In genomic region chr5:64666058-64666457, GRCh38 we compare ENCODE assay signal across 15 cellular contexts. TPM values are rescaled to one million over a fixed set of nuclear protein-coding genes. Genes with fewer than 3 reads are reported as not detected.
DNase-seq lines count a peak whose midpoint lies in the region; ATAC-seq, FAIRE-seq and TF ChIP-seq lines count a peak whose summit lies in the region.
"Had no signal": no experiment of that assay in that cellular context is flagged by ENCODE, and none has a peak within 500 bp of the region (broad histone marks: within the 10 kb centered on the region; RNA-seq: fewer than 3 reads in every experiment).

No MANE protein-coding gene starts in this region.

- no peak overlapping the region for H3K4ac ChIP-seq in trophoblast cell (ENCODE audit: low read depth, low read length)

- H3F3A ChIP-seq in GM23338 (replicated peaks; ENCODE audit: low read depth), result no peaks in the 10 kb centered on the region

- no peaks in the 10 kb centered on the region for H3K79me1 ChIP-seq in trophoblast cell (ENCODE audit: low read length)

- no peak overlapping the region for H3K27ac ChIP-seq in GM23338 (ENCODE audit: low read depth)
- no peak overlapping the region for H3K27ac ChIP-seq in trophoblast cell (ENCODE audit: low read depth, low read length)
- H3K27ac ChIP-seq in CD8-positive, alpha-beta memory T cell (ENCODE audit: low read depth, low read length), result no peak overlapping the region
- H3K27ac ChIP-seq: BLaER1 treated with 17β-estradiol and CSF1 and Interleukin-3, amounts not matched to agents 10 nM and 100 nM; upper lobe of right lung had no signal

- H3K27me3 ChIP-seq in GM23338 (ENCODE audit: insufficient read depth) (no peaks in the 10 kb centered on the region), trophoblast cell (ENCODE audit: insufficient read depth, low read length) (no peaks in the 10 kb centered on the region)
- no peaks in the 10 kb centered on the region for H3K27me3 ChIP-seq in CD8-positive, alpha-beta memory T cell (ENCODE audit: insufficient read depth, low read length, poor library complexity, severe bottlenecking)
- H3K27me3 ChIP-seq: BLaER1 treated with 17β-estradiol and CSF1 and Interleukin-3, amounts not matched to agents 10 nM and 100 nM; upper lobe of right lung had no signal

- no peak overlapping the region for H4K12ac ChIP-seq in trophoblast cell (ENCODE audit: low read depth, low read length)

- no peak overlapping the region for H4K91ac ChIP-seq in trophoblast cell (ENCODE audit: low read depth, low read length)

- no peak overlapping the region for H2BK120ac ChIP-seq in trophoblast cell (ENCODE audit: insufficient read depth, low read length, poor library complexity)

- H3K4me3 ChIP-seq in GM23338, result no peak overlapping the region
- H3K4me3 ChIP-seq in epithelial cell of esophagus (ENCODE audit: low read length), result no peak overlapping the region
- H3K4me3 ChIP-seq in trophoblast cell (ENCODE audit: low read depth, low read length), result no peak overlapping the region
- H3K4me3 ChIP-seq in CD8-positive, alpha-beta memory T cell (ENCODE audit: low read length), result no peak overlapping the region
- H3K4me3 ChIP-seq: BLaER1 treated with 17β-estradiol and CSF1 and Interleukin-3, amounts not matched to agents 10 nM and 100 nM; lung; upper lobe of right lung had no signal

- no peaks in the 10 kb centered on the region for H3K9me2 ChIP-seq in GM23338 (ENCODE audit: insufficient read depth)

- no peaks in the 10 kb centered on the region for H3K27me3 Mint-ChIP-seq in GM23338 (ENCODE audit: insufficient read depth, low read depth, poor library complexity)
- H3K27me3 Mint-ChIP-seq in CD8-positive, alpha-beta memory T cell, result peaks cover 0 to 17% of the 10 kb centered on the region in 2 donors

- no peak overlapping the region for H3K9ac ChIP-seq in trophoblast cell (ENCODE audit: low read length)
- H3K9ac ChIP-seq: BLaER1 treated with 17β-estradiol and CSF1 and Interleukin-3, amounts not matched to agents 10 nM and 100 nM had no signal

- POLR2A ChIA-PET in CD8-positive, alpha-beta memory T cell (lab: Charles Lee), result no interaction called here

- no peak overlapping the region for H4K8ac ChIP-seq in trophoblast cell (ENCODE audit: low read depth, low read length)

- CTCF ChIA-PET in CD8-positive, alpha-beta memory T cell (lab: Charles Lee), result no interaction called here

- no peak for FAIRE-seq in HTR-8/SVneo (lab: Jason Lieb, UNC)

- H2AFZ ChIP-seq in GM23338 (peak overlapping the region; percentile 96), trophoblast cell (ENCODE audit: insufficient read depth, low read length, poor library complexity) (no peak overlapping the region)

- no peaks in the 10 kb centered on the region for H3K36me3 Mint-ChIP-seq in GM23338 (ENCODE audit: low read depth)
- peaks cover 0 to 1% (median 0%) of the 10 kb centered on the region in 3 donors for H3K36me3 Mint-ChIP-seq in CD8-positive, alpha-beta memory T cell

- H3K4me1 ChIP-seq in GM23338 (ENCODE audit: insufficient read depth) (peaks cover 4% of the 10 kb centered on the region; the same call in 1 of the 2 replicates), trophoblast cell (ENCODE audit: control insufficient read depth in 1 of 2, insufficient read depth in 2 of 2, low read length in 2 of 2) (no peaks in the 10 kb centered on the region)
- no peaks in the 10 kb centered on the region for H3K4me1 ChIP-seq in CD8-positive, alpha-beta memory T cell (ENCODE audit: insufficient read depth, low read length)
- H3K4me1 ChIP-seq: upper lobe of right lung had no signal

- H3K9me3 Mint-ChIP-seq in GM23338, result no peaks in the 10 kb centered on the region
- no peaks in the 10 kb centered on the region for H3K9me3 Mint-ChIP-seq in CD8-positive, alpha-beta memory T cell
- H3K9me3 Mint-ChIP-seq: neural crest cell had no signal

- H3K4me3 Mint-ChIP-seq in GM23338, result no peak overlapping the region
- no peak overlapping the region for H3K4me3 Mint-ChIP-seq in CD8-positive, alpha-beta memory T cell
- H3K4me3 Mint-ChIP-seq: neural crest cell had no signal

- no peaks in the 10 kb centered on the region for H3K9me3 ChIP-seq in trophoblast cell (ENCODE audit: insufficient read depth, low read depth, low read length)
- H3K9me3 ChIP-seq in CD8-positive, alpha-beta memory T cell (ENCODE audit: low read length), result no peaks in the 10 kb centered on the region
- H3K9me3 ChIP-seq: upper lobe of right lung had no signal

- no peaks in the 10 kb centered on the region for H4K20me1 ChIP-seq in GM23338 (replicated peaks; ENCODE audit: insufficient read depth)
- H4K20me1 ChIP-seq: BLaER1 treated with 17β-estradiol and CSF1 and Interleukin-3, amounts not matched to agents 10 nM and 100 nM had no signal

- H3K4me2 ChIP-seq in GM23338, result no peak overlapping the region
- H3K4me2 ChIP-seq in trophoblast cell (ENCODE audit: low read length), result no peak overlapping the region
- H3K4me2 ChIP-seq: BLaER1 treated with 17β-estradiol and CSF1 and Interleukin-3, amounts not matched to agents 10 nM and 100 nM had no signal

- H3K36me3 ChIP-seq in GM23338 (ENCODE audit: insufficient read depth) (no peaks in the 10 kb centered on the region), trophoblast cell (ENCODE audit: control insufficient read depth in 1 of 2, insufficient read depth in 2 of 2, low read length in 2 of 2) (no peaks in the 10 kb centered on the region)
- no peaks in the 10 kb centered on the region for H3K36me3 ChIP-seq in CD8-positive, alpha-beta memory T cell (ENCODE audit: insufficient read depth, low read length)
- H3K36me3 ChIP-seq: BLaER1 treated with 17β-estradiol and CSF1 and Interleukin-3, amounts not matched to agents 10 nM and 100 nM; upper lobe of right lung had no signal

- H3K27ac Mint-ChIP-seq in GM23338, result no peak overlapping the region
- no peak overlapping the region for H3K27ac Mint-ChIP-seq in CD8-positive, alpha-beta memory T cell

- no peak overlapping the region for H3K23ac ChIP-seq in trophoblast cell (ENCODE audit: low read length)

- TF ChIP-seq CTCF in GM23338 (conservative IDR thresholded peaks at IDR 0.05; ENCODE audit: low read depth in 2 of 2) (no peak), epithelial cell of esophagus (IDR thresholded peaks at IDR 0.05; ENCODE audit: insufficient read depth, low read depth, low read length, missing control alignments) (no peak)

- no peak overlapping the region for H3K14ac ChIP-seq in trophoblast cell (ENCODE audit: low read length)

- ATAC-seq in GM23338, result no peak
- ATAC-seq: upper lobe of right lung had no signal

- H2AK5ac ChIP-seq in trophoblast cell (ENCODE audit: low read length), result no peak overlapping the region

- no peak overlapping the region for H2BK12ac ChIP-seq in trophoblast cell (ENCODE audit: low read length)

- no peaks in the 10 kb centered on the region for H3K79me2 ChIP-seq in GM23338 (replicated peaks; ENCODE audit: insufficient read depth)
- no peaks in the 10 kb centered on the region for H3K79me2 ChIP-seq in trophoblast cell (ENCODE audit: control insufficient read depth, insufficient read depth, low read length, poor library complexity)

- peaks cover 16% of the 10 kb centered on the region for H3K4me1 Mint-ChIP-seq in GM23338
- no peaks in the 10 kb centered on the region for H3K4me1 Mint-ChIP-seq in CD8-positive, alpha-beta memory T cell
- H3K4me1 Mint-ChIP-seq: neural crest cell had no signal

- no peak overlapping the region for H3K18ac ChIP-seq in trophoblast cell (ENCODE audit: low read length)

- H2BK5ac ChIP-seq in trophoblast cell (ENCODE audit: low read depth, low read length, poor library complexity), result no peak overlapping the region

- DNase-seq in GM23338 (ENCODE audit: low spot score) (no peak), RPMI7951 (ENCODE audit: low read depth) (peak; percentile 42), epithelial cell of esophagus (ENCODE audit: low read depth) (peak; percentile 77), trophoblast cell (peak; percentile 16 to 56), HTR-8/SVneo (ENCODE audit: insufficient read length, low spot score) (no peak), NCI-H510A treated with DMSO at 0.1 percent for 48 hours (lab: John Stamatoyannopoulos, UW) (no peak)
- DNase-seq in CD8-positive, alpha-beta memory T cell, result no peak
- DNase-seq: DND-41, NCI-H187, upper lobe of right lung had no signal

TF ChIP-seq in GM23338, 12 proteins besides CTCF, POLR2A, EP300 and RAD21 (continues in another document):
- no peak for TF ChIP-seq EZH2 (IDR thresholded peaks at IDR 0.05; ENCODE audit: low read depth, unreplicated experiment)
- no peak for TF ChIP-seq NANOG (IDR thresholded peaks at IDR 0.05; ENCODE audit: borderline replicate concordance)
- no peak for TF ChIP-seq REST (IDR thresholded peaks at IDR 0.05; ENCODE audit: unreplicated experiment)
- TF ChIP-seq CREB1 (CRISPR knock-in tag; IDR thresholded peaks at IDR 0.05; ENCODE audit: low read depth), result no peak
- TF ChIP-seq ZNF114 (CRISPR knock-in tag; IDR thresholded peaks at IDR 0.05), result no peak
- no peak for TF ChIP-seq POLR2AphosphoS5 (IDR thresholded peaks at IDR 0.05; ENCODE audit: low read depth)
- no peak for TF ChIP-seq ZNF331 (CRISPR knock-in tag; IDR thresholded peaks at IDR 0.05; ENCODE audit: low read depth)

RNA-seq across cellular contexts. Expression of gene SHISAL2B, which starts 24.2 kb away (rescaled TPM):
- 3.9 and 12.3 TPM in 2 replicates for total RNA-seq in GM23338 (2014; rRNA removed; shearing (Covaris generic))
- polyA plus RNA-seq in GM23338 (2016; fragmentation: Nextera tagmentation; extraction: Ambion mirVana), result 21.1 and 24.4 TPM in 2 replicates
- total RNA-seq in RPMI7951 (2014; rRNA removed; shearing (Covaris generic)), result not detected in 2 replicates
- 0.99 and 1.1 TPM in 2 replicates for polyA plus RNA-seq in trophoblast cell (2013)
- total RNA-seq in CD8-positive, alpha-beta memory T cell, result not detected
- not detected for polyA plus RNA-seq in CD8-positive, alpha-beta memory T cell
- total RNA-seq: dermis microvascular lymphatic vessel endothelial cell, NCI-H460, upper lobe of right lung had no signal
- polyA plus RNA-seq: lung had no signal

Comparison
In these comparisons a context has a peak if more than half of its experiments do, and no peak if none do; other contexts are left out.
1. DNase-seq: peak in RPMI7951 (single experiment), epithelial cell of esophagus (single experiment) and trophoblast cell (2 of 2); none in GM23338 (single experiment), CD8-positive, alpha-beta memory T cell (0 of 5), HTR-8/SVneo (single experiment) and NCI-H510A treated with DMSO at 0.1 percent for 48 hours (single experiment).